1 cellular context compared by ENCODE assay signal in genomic region chr20:35011589-35012226, GRCh38.
TF ChIP-seq lines count a peak whose summit lies in the region.

No MANE protein-coding gene starts in this region.

TF ChIP-seq in IMR-90, 13 proteins besides CTCF, POLR2A, EP300 and RAD21 (continued from another document):
- TF ChIP-seq ELK1 (IDR thresholded peaks at IDR 0.05; ENCODE audit: borderline replicate concordance, low read depth, low read length) (no peak), BHLHE40 (IDR thresholded peaks at IDR 0.05; ENCODE audit: low read depth, low read length) (no peak), RCOR1 (IDR thresholded peaks at IDR 0.05; ENCODE audit: insufficient replicate concordance, low read length) (no peak), MAFK (IDR thresholded peaks at IDR 0.05; ENCODE audit: low read depth, low read length) (no peak), CEBPB (IDR thresholded peaks at IDR 0.05; ENCODE audit: low read depth, low read length) (no peak), RFX5 (IDR thresholded peaks at IDR 0.05; ENCODE audit: low read depth, low read length) (no peak)
